Comparison of ENCODE assay signal across 8 cellular contexts in genomic region chr2:29317077-29317517, GRCh38.
DNase-seq lines count a peak whose midpoint lies in the region; ATAC-seq and TF ChIP-seq lines count a peak whose summit lies in the region.

No MANE protein-coding gene starts in this region.

- H3K27ac ChIP-seq in heart right ventricle, result no peak overlapping the region

- WGBS in heart right ventricle, 2 donors, result 15 to 18% methylated on average over 3 of the region's 3 CpGs

- peaks cover 0 to 1% of the 10 kb centered on the region in 2 donors for H3K9me3 Mint-ChIP-seq in activated T-cell treated with anti-CD3 and anti-CD28 coated beads, Interleukin-2, amount 50 U/mL, for 72 hours
- no peaks in the 10 kb centered on the region for H3K9me3 Mint-ChIP-seq in stimulated activated effector memory CD8-positive, alpha-beta T cell treated with anti-CD3 and anti-CD28 coated beads, Interleukin-12 subunit alpha, Interleukin-12 subunit beta, amount 100 ng/mL, for 72 hours

- ATAC-seq in GM21737 (IDR thresholded peaks at IDR 0.05; ENCODE audit: unreplicated experiment) (peak; percentile 50), heart right ventricle (peak in 6 of 8 donors; percentile 46 to 79 (median 58)), HG03139 (IDR thresholded peaks at IDR 0.05; ENCODE audit: unreplicated experiment) (no peak)
- no peak for ATAC-seq in activated T-cell treated with anti-CD3 and anti-CD28 coated beads, Interleukin-2, amount 50 U/mL, for 72 hours (replicated peaks in 1 of 2)
- no peak for ATAC-seq in stimulated activated effector memory CD8-positive, alpha-beta T cell treated with anti-CD3 and anti-CD28 coated beads, Interleukin-12 subunit alpha, Interleukin-12 subunit beta, amount 100 ng/mL, for 72 hours

- peaks cover 63% of the 10 kb centered on the region for H3K27me3 Mint-ChIP-seq in activated T-cell treated with anti-CD3 and anti-CD28 coated beads, Interleukin-2, amount 50 U/mL, for 72 hours (ENCODE audit: low read depth)

- TF ChIP-seq CTCF in GM12864 (IDR thresholded peaks at IDR 0.05; ENCODE audit: low read depth, low read length, missing control alignments) (no peak), NB4 (IDR thresholded peaks at IDR 0.05; ENCODE audit: low read depth, low read length) (no peak), heart right ventricle (IDR thresholded peaks at IDR 0.05) (peak in 1 of 9 donors; percentile 28)

- intact Hi-C loops in heart right ventricle (cut with DNase I), result loop anchor here in 1 of 10 donors (10.0 kb wide), 1 partner anchor 528 kb away; no protein-coding TSS in a partner anchor

- H3K27me3 ChIP-seq in heart right ventricle, result peaks cover 0 to 71% (median 48%) of the 10 kb centered on the region in 7 donors

- no peak overlapping the region for H3K4me3 Mint-ChIP-seq in activated T-cell treated with anti-CD3 and anti-CD28 coated beads, Interleukin-2, amount 50 U/mL, for 72 hours
- H3K4me3 Mint-ChIP-seq in stimulated activated effector memory CD8-positive, alpha-beta T cell treated with anti-CD3 and anti-CD28 coated beads, Interleukin-12 subunit alpha, Interleukin-12 subunit beta, amount 100 ng/mL, for 72 hours, result no peak overlapping the region

- H3K27ac Mint-ChIP-seq in activated T-cell treated with anti-CD3 and anti-CD28 coated beads, Interleukin-2, amount 50 U/mL, for 72 hours, result no peak overlapping the region
- no peak overlapping the region for H3K27ac Mint-ChIP-seq in stimulated activated effector memory CD8-positive, alpha-beta T cell treated with anti-CD3 and anti-CD28 coated beads, Interleukin-12 subunit alpha, Interleukin-12 subunit beta, amount 100 ng/mL, for 72 hours

- H3K9me3 ChIP-seq in heart right ventricle, result no peaks in the 10 kb centered on the region

- peaks cover 0 to 45% (median 0%) of the 10 kb centered on the region in 9 donors for H3K4me1 ChIP-seq in heart right ventricle

- no peaks in the 10 kb centered on the region for H3K36me3 ChIP-seq in heart right ventricle

- H3K4me3 ChIP-seq in GM12864 (ENCODE audit: low read depth, low read length), result no peak overlapping the region
- H3K4me3 ChIP-seq in NB4 (ENCODE audit: low read depth, low read length), result no peak overlapping the region
- no peak overlapping the region for H3K4me3 ChIP-seq in heart right ventricle

- TF ChIP-seq POLR2A in NB4 (IDR thresholded peaks at IDR 0.05; ENCODE audit: extremely low read depth, insufficient read length), result no peak

- DNase-seq in GM12864 (ENCODE audit: low read depth), result peak; percentile 81
- DNase-seq in NB4 (ENCODE audit: low read depth), result peak; percentile 76
- DNase-seq in heart right ventricle, result peak in 1 of 2 donors; percentile 14
- no peak for DNase-seq in activated T-cell treated with anti-CD3 and anti-CD28 coated beads, Interleukin-2, amount 50 U/mL, for 72 hours
- DNase-seq in stimulated activated effector memory CD8-positive, alpha-beta T cell treated with anti-CD3 and anti-CD28 coated beads, Interleukin-12 subunit alpha, Interleukin-12 subunit beta, amount 100 ng/mL, for 72 hours (ENCODE audit: low spot score in 2 of 2), result no peak
- DNase-seq in KG1 (lab: John Stamatoyannopoulos, UW), result no peak

- no peaks in the 10 kb centered on the region for H3K36me3 Mint-ChIP-seq in activated T-cell treated with anti-CD3 and anti-CD28 coated beads, Interleukin-2, amount 50 U/mL, for 72 hours (ENCODE audit: insufficient read depth in 2 of 2)
- no peaks in the 10 kb centered on the region for H3K36me3 Mint-ChIP-seq in stimulated activated effector memory CD8-positive, alpha-beta T cell treated with anti-CD3 and anti-CD28 coated beads, Interleukin-12 subunit alpha, Interleukin-12 subunit beta, amount 100 ng/mL, for 72 hours

- H3K4me1 Mint-ChIP-seq in activated T-cell treated with anti-CD3 and anti-CD28 coated beads, Interleukin-2, amount 50 U/mL, for 72 hours (ENCODE audit: low read depth), result peaks cover 60% of the 10 kb centered on the region
- H3K4me1 Mint-ChIP-seq in stimulated activated effector memory CD8-positive, alpha-beta T cell treated with anti-CD3 and anti-CD28 coated beads, Interleukin-12 subunit alpha, Interleukin-12 subunit beta, amount 100 ng/mL, for 72 hours, result peaks cover 38% of the 10 kb centered on the region

Comparison
In these comparisons a context has a peak if more than half of its experiments do, and no peak if none do; other contexts are left out.
1. DNase-seq: peak in GM12864 (single experiment) and NB4 (single experiment); none in activated T-cell treated with anti-CD3 and anti-CD28 coated beads, Interleukin-2, amount 50 U/mL, for 72 hours (0 of 2), stimulated activated effector memory CD8-positive, alpha-beta T cell treated with anti-CD3 and anti-CD28 coated beads, Interleukin-12 subunit alpha, Interleukin-12 subunit beta, amount 100 ng/mL, for 72 hours (0 of 2) and KG1 (single experiment).
2. ATAC-seq: peak in GM21737 (single experiment) and heart right ventricle (6 of 8); none in activated T-cell treated with anti-CD3 and anti-CD28 coated beads, Interleukin-2, amount 50 U/mL, for 72 hours (0 of 2), stimulated activated effector memory CD8-positive, alpha-beta T cell treated with anti-CD3 and anti-CD28 coated beads, Interleukin-12 subunit alpha, Interleukin-12 subunit beta, amount 100 ng/mL, for 72 hours (single experiment) and HG03139 (single experiment).